Comparison of ENCODE assay signal across 1 cellular context in the genomic region with DNA sequence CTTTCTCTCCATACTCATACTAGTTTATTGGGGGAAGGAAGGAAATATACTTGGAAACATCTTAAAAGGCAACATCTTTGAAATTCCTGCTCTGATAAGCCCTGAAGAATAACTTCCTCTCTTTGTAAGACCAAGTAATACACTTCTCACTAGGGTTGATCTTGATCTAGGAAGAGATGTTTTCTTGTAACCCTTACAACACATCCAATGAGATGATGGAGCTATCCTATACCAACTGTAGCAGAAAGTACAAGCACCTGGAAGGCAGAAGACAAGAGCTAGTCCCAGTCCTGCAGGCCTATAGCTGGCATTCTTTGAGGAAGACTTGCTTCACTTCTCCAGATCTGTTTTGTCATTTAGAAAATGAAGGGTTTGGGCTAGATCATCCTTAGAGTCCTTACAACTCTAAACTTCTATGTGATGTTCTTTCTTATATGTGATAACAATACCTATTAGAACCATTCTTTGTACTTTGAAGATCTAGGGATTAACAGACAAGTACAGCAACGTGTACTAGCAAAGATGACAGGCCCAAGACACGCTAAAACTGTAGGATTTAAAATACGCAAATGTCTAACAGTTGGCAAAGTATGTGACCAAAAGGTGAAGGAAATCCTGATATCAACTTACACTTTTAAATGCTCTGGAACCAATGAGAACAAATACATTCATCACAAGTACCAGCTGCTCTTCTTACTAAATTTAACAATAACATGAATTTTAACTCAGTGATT.
TF ChIP-seq lines count a peak whose summit lies in the region.

No MANE protein-coding gene starts in this region.

TF ChIP-seq in SK-N-SH, 30 proteins besides CTCF, POLR2A, EP300 and RAD21 (continued from another document):
- TF ChIP-seq MXI1 (IDR thresholded peaks at IDR 0.05; ENCODE audit: low read depth, low read length) (no peak), NRF1 (IDR thresholded peaks at IDR 0.05; ENCODE audit: low read depth, low read length) (no peak), JUND (IDR thresholded peaks at IDR 0.05) (no peak), MEF2A (IDR thresholded peaks at IDR 0.05; ENCODE audit: borderline replicate concordance, low read depth) (no peak), ELF1 (IDR thresholded peaks at IDR 0.05) (no peak)
- TF ChIP-seq, protein P1, sequence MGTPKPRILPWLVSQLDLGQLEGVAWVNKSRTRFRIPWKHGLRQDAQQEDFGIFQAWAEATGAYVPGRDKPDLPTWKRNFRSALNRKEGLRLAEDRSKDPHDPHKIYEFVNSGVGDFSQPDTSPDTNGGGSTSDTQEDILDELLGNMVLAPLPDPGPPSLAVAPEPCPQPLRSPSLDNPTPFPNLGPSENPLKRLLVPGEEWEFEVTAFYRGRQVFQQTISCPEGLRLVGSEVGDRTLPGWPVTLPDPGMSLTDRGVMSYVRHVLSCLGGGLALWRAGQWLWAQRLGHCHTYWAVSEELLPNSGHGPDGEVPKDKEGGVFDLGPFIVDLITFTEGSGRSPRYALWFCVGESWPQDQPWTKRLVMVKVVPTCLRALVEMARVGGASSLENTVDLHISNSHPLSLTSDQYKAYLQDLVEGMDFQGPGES (IDR thresholded peaks at IDR 0.05; ENCODE audit: low read depth, low read length), result no peak
